Comparison of ENCODE assay signal across 16 cellular contexts in genomic region chr20:30500829-30501440, GRCh38.
"Had no signal": no experiment of that assay in that cellular context is flagged by ENCODE, and none has a peak within 500 bp of the region (broad histone marks: within the 10 kb centered on the region; RNA-seq: fewer than 3 reads in every experiment).

No MANE protein-coding gene starts in this region.

- H3K36me3 ChIP-seq: cardiac muscle cell, heart left ventricle, suprapubic skin, tibial nerve had no signal

- H3K27me3 ChIP-seq: body of pancreas, cardiac muscle cell, tibial nerve had no signal

- H3K4me1 ChIP-seq: body of pancreas, heart left ventricle had no signal

- H3K27ac ChIP-seq: body of pancreas, epithelial cell of prostate, heart left ventricle, suprapubic skin, tibial nerve had no signal

- ATAC-seq: activated naive CD8-positive, alpha-beta T cell treated with anti-CD3 and anti-CD28 coated beads, Interleukin-2, amount 50 U/mL, for 24 hours; mucosa of descending colon; stimulated activated naive CD8-positive, alpha-beta T cell treated with anti-CD3 and anti-CD28 coated beads, Interleukin-15, amount 100 ng/mL, for 72 hours; T-helper 17 cell had no signal

- DNase-seq: activated CD4-positive, alpha-beta T cell treated with anti-CD3 and anti-CD28 coated beads for 4 hours; activated CD4-positive, alpha-beta T cell treated with anti-CD3 and anti-CD28 coated beads, Interleukin-2, amount 50 U/mL, for 48 hours; activated CD4-positive, CD25-positive, alpha-beta regulatory T cell; activated effector memory CD4-positive, alpha-beta T cell treated with anti-CD3 and anti-CD28 coated beads, Interleukin-2, amount 50 U/mL, for 16 hours; activated naive CD8-positive, alpha-beta T cell treated with anti-CD3 and anti-CD28 coated beads, Interleukin-2, amount 50 U/mL, for 24 hours; heart left ventricle; left cardiac atrium; stimulated activated CD4-positive, alpha-beta T cell treated with anti-CD3 and anti-CD28 coated beads, Interleukin-12 subunit alpha, Interleukin-12 subunit beta, amount 100 ng/mL, for 4 hours; T-helper 17 cell had no signal

- H3K9me3 ChIP-seq: body of pancreas, heart left ventricle, mucosa of descending colon, suprapubic skin, tibial nerve had no signal

- H3K4me3 ChIP-seq: body of pancreas, heart left ventricle, mucosa of descending colon, tibial nerve had no signal
